In genomic region chrX:97452283-97452682, GRCh38 we compare ENCODE assay signal across 19 cellular contexts.
DNase-seq lines count a peak whose midpoint lies in the region; ATAC-seq, FAIRE-seq and TF ChIP-seq lines count a peak whose summit lies in the region.
"Had no signal": no experiment of that assay in that cellular context is flagged by ENCODE, and none has a peak within 500 bp of the region (broad histone marks: within the 10 kb centered on the region; RNA-seq: fewer than 3 reads in every experiment).

No MANE protein-coding gene starts in this region.

- H3K4me3 ChIP-seq in GM12865 (ENCODE audit: low read depth, low read length): no peak overlapping the region
- H3K4me3 ChIP-seq in small intestine (ENCODE audit: low read depth in 1 of 2, low read length in 2 of 2): no peak overlapping the region

- H3K36me3 ChIP-seq in small intestine (ENCODE audit: control insufficient read depth in 2 of 2, insufficient read depth in 2 of 2, low read length in 2 of 2): no peaks in the 10 kb centered on the region

- no peak overlapping the region for H3K27ac ChIP-seq in small intestine (ENCODE audit: low read depth in 1 of 2, low read length in 1 of 2)

- no peak for TF ChIP-seq CTCF in GM12865 (IDR thresholded peaks at IDR 0.05; ENCODE audit: insufficient read depth, low read depth, low read length, missing control alignments)

- no peaks in the 10 kb centered on the region for H3K27me3 ChIP-seq in small intestine (ENCODE audit: control insufficient read depth in 2 of 2, insufficient read depth in 2 of 2, low read length in 2 of 2)

- peak; percentile 8 for DNase-seq in GM12865 (ENCODE audit: low read depth)
- no peak for DNase-seq in small intestine
- DNase-seq in activated naive CD4-positive, alpha-beta T cell treated with anti-CD3 and anti-CD28 coated beads, Interleukin-2, amount 50 U/mL, for 16 hours: no peak
- DNase-seq in T-helper 1 cell: no peak
- DNase-seq: C1 segment of cervical spinal cord, DMS 273 treated with DMSO at 0.1 percent for 48 hours, HCEC 1CT, Karpas-422, NCI-H1105 treated with DMSO at 0.1 percent for 48 hours, NCI-H1930, NCI-H2171, NCI-H446 treated with DMSO at 0.1 percent for 48 hours, NCI-H774, SHP77 had no signal

- no peak for FAIRE-seq in small intestine (lab: Jason Lieb, UNC)
- FAIRE-seq: RCC 7860 had no signal

- H3K4me1 ChIP-seq in small intestine (ENCODE audit: control insufficient read depth in 2 of 2, insufficient read depth in 1 of 2, low read depth in 1 of 2, low read length in 1 of 2): no peaks in the 10 kb centered on the region

- peak; percentile 53 for ATAC-seq in GM19035 (IDR thresholded peaks at IDR 0.05; ENCODE audit: unreplicated experiment)
- ATAC-seq in HG02610 (IDR thresholded peaks at IDR 0.05; ENCODE audit: unreplicated experiment): peak; percentile 77
- peak; percentile 65 for ATAC-seq in HG03565 (IDR thresholded peaks at IDR 0.05; ENCODE audit: unreplicated experiment)
- no peak for ATAC-seq in GM21447 (IDR thresholded peaks at IDR 0.05; ENCODE audit: unreplicated experiment)

- H3K9me3 ChIP-seq in small intestine (ENCODE audit: control insufficient read depth, low read depth): no peaks in the 10 kb centered on the region
